Comparison of ENCODE assay signal across 19 cellular contexts in genomic region chr2:98314251-98314650, GRCh38. TPM values are rescaled to one million over a fixed set of nuclear protein-coding genes. Genes with fewer than 3 reads are reported as not detected.
DNase-seq lines count a peak whose midpoint lies in the region; TF ChIP-seq lines count a peak whose summit lies in the region.
"Had no signal": no experiment of that assay in that cellular context is flagged by ENCODE, and none has a peak within 500 bp of the region (broad histone marks: within the 10 kb centered on the region; RNA-seq: fewer than 3 reads in every experiment).

No MANE protein-coding gene starts in this region.

- peaks cover 0 to 15% (median 0%) of the 10 kb centered on the region in 4 donors for H3K27me3 ChIP-seq in esophagus muscularis mucosa
- H3K27me3 ChIP-seq: BLaER1 treated with 17β-estradiol and CSF1 and Interleukin-3, amounts not matched to agents 10 nM and 100 nM had no signal

- H3K4me1 ChIP-seq in esophagus muscularis mucosa: no peaks in the 10 kb centered on the region
- H3K4me1 ChIP-seq: A549; BLaER1 treated with 17β-estradiol and CSF1 and Interleukin-3, amounts not matched to agents 10 nM and 100 nM; Caco-2 had no signal

- TF ChIP-seq EP300 in esophagus muscularis mucosa (IDR thresholded peaks at IDR 0.05): no peak

- H3K27ac ChIP-seq in esophagus muscularis mucosa (replicated peaks in 1 of 4): no peak overlapping the region
- H3K27ac ChIP-seq: 22Rv1; A549; BLaER1 treated with 17β-estradiol and CSF1 and Interleukin-3, amounts not matched to agents 10 nM and 100 nM; C4-2B had no signal

- DNase-seq in NCI-H2227 treated with DMSO at 0.1 percent for 48 hours (lab: John Stamatoyannopoulos, UW) (peak; percentile 61), NCI-H2227 (lab: John Stamatoyannopoulos, UW; ENCODE audit: unreplicated experiment) (no peak), dermis microvascular lymphatic vessel endothelial cell (ENCODE audit: low read depth in 2 of 2) (peak; percentile 50 to 78), esophagus muscularis mucosa (ENCODE audit: extremely low spot score) (peak; percentile 47), MV-4-11 (lab: John Stamatoyannopoulos, UW) (no peak), cardiac septum (ENCODE audit: low spot score) (no peak)
- DNase-seq: AML-193; Caco-2; Calu3; CD4-positive, alpha-beta T cell; CD8-positive, alpha-beta T cell; DMS79 treated with DMSO at 0.1 percent for 48 hours; GF-D8 had no signal

- no peaks in the 10 kb centered on the region for H3K9me3 ChIP-seq in esophagus muscularis mucosa
- H3K9me3 ChIP-seq: A549, Caco-2 had no signal

- TF ChIP-seq POLR2A in esophagus muscularis mucosa (IDR thresholded peaks at IDR 0.05; ENCODE audit: low read depth): no peak

- WGBS in esophagus muscularis mucosa: 80% methylated on average over 4 of the region's 4 CpGs

- no peak overlapping the region for H3K4me3 ChIP-seq in esophagus muscularis mucosa
- H3K4me3 ChIP-seq: A549; BLaER1 treated with 17β-estradiol and CSF1 and Interleukin-3, amounts not matched to agents 10 nM and 100 nM had no signal

- H3K36me3 ChIP-seq in esophagus muscularis mucosa: no peaks in the 10 kb centered on the region
- H3K36me3 ChIP-seq: BLaER1 treated with 17β-estradiol and CSF1 and Interleukin-3, amounts not matched to agents 10 nM and 100 nM had no signal

- intact Hi-C loops in esophagus muscularis mucosa (cut with DNase I) (no loop called here), cardiac septum (cut with DNase I) (no loop called here)

- no peak for TF ChIP-seq CTCF in esophagus muscularis mucosa (IDR thresholded peaks at IDR 0.05)

RNA-seq across cellular contexts. Expression of gene CNGA3, which starts 32.0 kb away (rescaled TPM):
- under 0.01 TPM in 1 of 2 replicates, not detected in the other for total RNA-seq in dermis microvascular lymphatic vessel endothelial cell
- total RNA-seq in esophagus muscularis mucosa: 10 to 100 TPM in 1 of 4 donors, 1 to 10 TPM in 3; 2.5 to 13.7 (median 6.6) TPM
- total RNA-seq in cardiac septum: not detected
- total RNA-seq: A172; B cell; Caco-2; Calu3; CD4-positive, alpha-beta T cell; CD8-positive, alpha-beta T cell had no signal

Comparison
In these comparisons a context has a peak if more than half of its experiments do, and no peak if none do; other contexts are left out.
1. DNase-seq: peak in NCI-H2227 treated with DMSO at 0.1 percent for 48 hours (single experiment), dermis microvascular lymphatic vessel endothelial cell (2 of 2) and esophagus muscularis mucosa (single experiment); none in NCI-H2227 (single experiment), MV-4-11 (single experiment) and cardiac septum (single experiment).